In the genomic region with DNA sequence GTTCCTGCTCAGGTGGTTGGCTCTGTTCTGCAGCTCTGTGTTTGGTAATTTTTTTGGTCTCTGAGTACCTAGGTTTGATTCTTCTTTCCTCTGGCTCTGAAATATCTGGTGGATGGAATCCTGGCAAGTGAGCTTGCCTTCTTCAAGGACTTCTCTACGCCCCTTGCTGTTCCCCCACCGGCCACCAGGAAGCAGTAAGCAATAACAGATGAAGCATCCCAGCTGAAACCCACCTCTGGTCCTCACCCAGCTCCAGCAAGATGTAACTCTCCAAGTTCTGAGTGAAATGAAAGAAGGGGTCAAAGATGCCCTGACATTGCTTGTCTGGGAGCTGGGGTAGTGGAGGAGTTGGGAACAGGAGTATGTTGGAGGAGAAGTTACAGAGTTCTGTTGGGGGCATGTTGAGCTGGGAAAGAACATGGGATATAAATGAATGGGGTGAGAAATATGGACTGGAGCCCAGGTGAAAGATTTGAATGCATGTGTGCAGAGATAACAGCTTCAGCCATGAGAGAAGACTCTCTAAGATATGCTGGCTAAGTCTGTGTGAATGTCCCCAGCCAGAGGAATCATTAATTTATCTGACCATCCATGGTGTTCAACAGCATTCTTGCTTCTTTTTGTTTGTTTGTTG, we compare ENCODE assay signal across 9 cellular contexts. TPM values are rescaled to one million over a fixed set of nuclear protein-coding genes. Genes with fewer than 3 reads are reported as not detected.
DNase-seq lines count a peak whose midpoint lies in the region; ATAC-seq and TF ChIP-seq lines count a peak whose summit lies in the region.
"Had no signal": no experiment of that assay in that cellular context is flagged by ENCODE, and none has a peak within 500 bp of the region (broad histone marks: within the 10 kb centered on the region; RNA-seq: fewer than 3 reads in every experiment).

No MANE protein-coding gene starts in this region.

- H3K27ac ChIP-seq in left ventricle myocardium inferior (replicated peaks) (peak overlapping the region; percentile 55), substantia nigra (ENCODE audit: low read depth, low read length, poor library complexity, severe bottlenecking) (no peak overlapping the region)

- peak; percentile 65 for TF ChIP-seq CTCF in left ventricle myocardium inferior (IDR thresholded peaks at IDR 0.05; ENCODE audit: borderline replicate concordance)

- DNase-seq in NCI-H1417 (lab: John Stamatoyannopoulos, UW) (peak in 2 of 3 experiments; percentile 40 to 70), NCI-H1417 treated with DMSO at 0.1 percent for 48 hours (lab: John Stamatoyannopoulos, UW) (no peak), NCI-H1105 treated with DMSO at 0.1 percent for 48 hours (lab: John Stamatoyannopoulos, UW) (peak; percentile 29), left ventricle myocardium inferior (peak; percentile 26), substantia nigra (lab: John Stamatoyannopoulos, UW) (no peak)
- DNase-seq in activated CD8-positive, alpha-beta memory T cell treated with anti-CD3 and anti-CD28 coated beads, Interleukin-2, amount 10 ng/mL, durations not matched to agents 7 days and 5 days, result peak; percentile 48
- DNase-seq in stimulated activated naive B cell treated with anti-CD40 and anti-IgM and Interleukin-4, amounts not matched to agents 10 μg/mL and 1 μg/mL and 100 μg/mL, for 72 hours, result peak; percentile 8

- no peaks in the 10 kb centered on the region for H3K36me3 ChIP-seq in left ventricle myocardium inferior

- H3K27me3 ChIP-seq in left ventricle myocardium inferior (ENCODE audit: low read depth), result peaks cover 24% of the 10 kb centered on the region

- intact Hi-C loops in left ventricle myocardium inferior (cut with micrococcal nuclease), result no loop called here

- CTCF ChIA-PET in activated CD8-positive, alpha-beta memory T cell treated with anti-CD3 and anti-CD28 coated beads, Interleukin-2, amount 10 ng/mL, durations not matched to agents 7 days and 5 days (lab: Charles Lee), result interaction anchor here (0.9 to 2.6 kb wide), 9 partner anchors 9 to 313 kb away, joined by 3 to 19 read pairs (median 5); no protein-coding TSS in a partner anchor

- H3K36me3 Mint-ChIP-seq in activated CD8-positive, alpha-beta memory T cell treated with anti-CD3 and anti-CD28 coated beads, Interleukin-2, amount 10 ng/mL, durations not matched to agents 7 days and 5 days, result no peaks in the 10 kb centered on the region
- H3K36me3 Mint-ChIP-seq in stimulated activated naive B cell treated with anti-CD40 and anti-IgM and Interleukin-4, amounts not matched to agents 10 μg/mL and 1 μg/mL and 100 μg/mL, for 72 hours, result no peaks in the 10 kb centered on the region
- H3K36me3 Mint-ChIP-seq in stimulated activated memory B cell treated with anti-CD40 and anti-IgM and Interleukin-4, amounts not matched to agents 10 μg/mL and 1 μg/mL and 100 μg/mL, for 72 hours, result no peaks in the 10 kb centered on the region

- H3K9me3 ChIP-seq in left ventricle myocardium inferior (replicated peaks), result no peaks in the 10 kb centered on the region

- no peak overlapping the region for H3K4me3 Mint-ChIP-seq in activated CD8-positive, alpha-beta memory T cell treated with anti-CD3 and anti-CD28 coated beads, Interleukin-2, amount 10 ng/mL, durations not matched to agents 7 days and 5 days
- no peak overlapping the region for H3K4me3 Mint-ChIP-seq in stimulated activated naive B cell treated with anti-CD40 and anti-IgM and Interleukin-4, amounts not matched to agents 10 μg/mL and 1 μg/mL and 100 μg/mL, for 72 hours
- H3K4me3 Mint-ChIP-seq in stimulated activated memory B cell treated with anti-CD40 and anti-IgM and Interleukin-4, amounts not matched to agents 10 μg/mL and 1 μg/mL and 100 μg/mL, for 72 hours, result no peak overlapping the region
- H3K4me3 Mint-ChIP-seq: CD4-positive, CD25-positive, alpha-beta regulatory T cell had no signal

- peaks cover 60% of the 10 kb centered on the region for H3K27me3 Mint-ChIP-seq in activated CD8-positive, alpha-beta memory T cell treated with anti-CD3 and anti-CD28 coated beads, Interleukin-2, amount 10 ng/mL, durations not matched to agents 7 days and 5 days
- peaks cover 36 to 38% of the 10 kb centered on the region in 2 donors for H3K27me3 Mint-ChIP-seq in stimulated activated naive B cell treated with anti-CD40 and anti-IgM and Interleukin-4, amounts not matched to agents 10 μg/mL and 1 μg/mL and 100 μg/mL, for 72 hours
- peaks cover 43% of the 10 kb centered on the region for H3K27me3 Mint-ChIP-seq in stimulated activated memory B cell treated with anti-CD40 and anti-IgM and Interleukin-4, amounts not matched to agents 10 μg/mL and 1 μg/mL and 100 μg/mL, for 72 hours

- H3K4me1 Mint-ChIP-seq in activated CD8-positive, alpha-beta memory T cell treated with anti-CD3 and anti-CD28 coated beads, Interleukin-2, amount 10 ng/mL, durations not matched to agents 7 days and 5 days, result no peaks in the 10 kb centered on the region
- H3K4me1 Mint-ChIP-seq in stimulated activated naive B cell treated with anti-CD40 and anti-IgM and Interleukin-4, amounts not matched to agents 10 μg/mL and 1 μg/mL and 100 μg/mL, for 72 hours, result no peaks in the 10 kb centered on the region
- H3K4me1 Mint-ChIP-seq in stimulated activated memory B cell treated with anti-CD40 and anti-IgM and Interleukin-4, amounts not matched to agents 10 μg/mL and 1 μg/mL and 100 μg/mL, for 72 hours, result no peaks in the 10 kb centered on the region
- H3K4me1 Mint-ChIP-seq: CD4-positive, CD25-positive, alpha-beta regulatory T cell had no signal

- no peak overlapping the region for H3K27ac Mint-ChIP-seq in activated CD8-positive, alpha-beta memory T cell treated with anti-CD3 and anti-CD28 coated beads, Interleukin-2, amount 10 ng/mL, durations not matched to agents 7 days and 5 days
- no peak overlapping the region for H3K27ac Mint-ChIP-seq in stimulated activated naive B cell treated with anti-CD40 and anti-IgM and Interleukin-4, amounts not matched to agents 10 μg/mL and 1 μg/mL and 100 μg/mL, for 72 hours
- H3K27ac Mint-ChIP-seq in stimulated activated memory B cell treated with anti-CD40 and anti-IgM and Interleukin-4, amounts not matched to agents 10 μg/mL and 1 μg/mL and 100 μg/mL, for 72 hours, result no peak overlapping the region
- H3K27ac Mint-ChIP-seq: CD4-positive, CD25-positive, alpha-beta regulatory T cell had no signal

- peaks cover 15% of the 10 kb centered on the region for H3K4me1 ChIP-seq in left ventricle myocardium inferior

- no peak for ATAC-seq in activated CD8-positive, alpha-beta memory T cell treated with anti-CD3 and anti-CD28 coated beads, Interleukin-2, amount 10 ng/mL, durations not matched to agents 7 days and 5 days
- peak in 1 of 2 donors; percentile 51 for ATAC-seq in stimulated activated naive B cell treated with anti-CD40 and anti-IgM and Interleukin-4, amounts not matched to agents 10 μg/mL and 1 μg/mL and 100 μg/mL, for 72 hours (replicated peaks)
- ATAC-seq in stimulated activated memory B cell treated with anti-CD40 and anti-IgM and Interleukin-4, amounts not matched to agents 10 μg/mL and 1 μg/mL and 100 μg/mL, for 72 hours, result no peak

- no peaks in the 10 kb centered on the region for H3K9me3 Mint-ChIP-seq in activated CD8-positive, alpha-beta memory T cell treated with anti-CD3 and anti-CD28 coated beads, Interleukin-2, amount 10 ng/mL, durations not matched to agents 7 days and 5 days (ENCODE audit: low read depth)
- no peaks in the 10 kb centered on the region for H3K9me3 Mint-ChIP-seq in stimulated activated naive B cell treated with anti-CD40 and anti-IgM and Interleukin-4, amounts not matched to agents 10 μg/mL and 1 μg/mL and 100 μg/mL, for 72 hours
- H3K9me3 Mint-ChIP-seq in stimulated activated memory B cell treated with anti-CD40 and anti-IgM and Interleukin-4, amounts not matched to agents 10 μg/mL and 1 μg/mL and 100 μg/mL, for 72 hours, result no peaks in the 10 kb centered on the region
- H3K9me3 Mint-ChIP-seq: CD4-positive, CD25-positive, alpha-beta regulatory T cell had no signal

- no peak overlapping the region for H3K4me3 ChIP-seq in left ventricle myocardium inferior

RNA-seq across cellular contexts. Expression of gene GLP1R, which starts 51.3 kb away (rescaled TPM):
- total RNA-seq in activated CD8-positive, alpha-beta memory T cell treated with anti-CD3 and anti-CD28 coated beads, Interleukin-2, amount 10 ng/mL, durations not matched to agents 7 days and 5 days, result not detected
- total RNA-seq in left ventricle myocardium inferior, result 7.5 TPM
- total RNA-seq: CD4-positive, CD25-positive, alpha-beta regulatory T cell had no signal

Comparison
In these comparisons a context has a peak if more than half of its experiments do, and no peak if none do; other contexts are left out.
1. DNase-seq: peak in NCI-H1417 (2 of 3), NCI-H1105 treated with DMSO at 0.1 percent for 48 hours (single experiment), activated CD8-positive, alpha-beta memory T cell treated with anti-CD3 and anti-CD28 coated beads, Interleukin-2, amount 10 ng/mL, durations not matched to agents 7 days and 5 days (single experiment), left ventricle myocardium inferior (single experiment) and stimulated activated naive B cell treated with anti-CD40 and anti-IgM and Interleukin-4, amounts not matched to agents 10 μg/mL and 1 μg/mL and 100 μg/mL, for 72 hours (single experiment); none in NCI-H1417 treated with DMSO at 0.1 percent for 48 hours (single experiment) and substantia nigra (0 of 49).